ENCODE assay signal across 15 cellular contexts in the genomic region with DNA sequence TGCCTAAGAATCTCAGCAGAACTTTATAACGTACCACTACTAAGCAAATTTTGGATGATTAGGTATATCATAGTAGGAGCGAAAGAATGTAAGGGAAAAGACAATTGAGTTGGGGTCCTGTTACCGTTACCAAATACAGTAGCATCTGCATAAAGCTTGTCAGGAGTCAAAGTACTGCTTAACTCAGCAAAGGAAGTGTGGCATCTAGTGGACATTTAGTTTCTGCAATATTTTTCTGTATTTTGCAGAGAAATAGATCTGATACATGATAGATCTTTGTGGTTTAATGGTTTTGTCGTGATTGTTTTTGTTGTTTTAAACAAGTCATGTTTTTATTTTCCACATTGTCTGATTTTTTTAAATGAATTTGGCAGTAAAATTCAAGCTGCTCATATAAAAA.
A peak's percentile ranks its signal among the peaks of the same experiment; 100 is the strongest.
DNase-seq lines count a peak whose midpoint lies in the region; ATAC-seq, FAIRE-seq and TF ChIP-seq lines count a peak whose summit lies in the region.
"Had no signal": no experiment of that assay in that cellular context is flagged by ENCODE, and none has a peak within 500 bp of the region (broad histone marks: within the 10 kb centered on the region; RNA-seq: fewer than 3 reads in every experiment).

No MANE protein-coding gene starts in this region.

- no peaks in the 10 kb centered on the region for H3F3A ChIP-seq in PC-9 (ENCODE audit: insufficient read depth, low read depth)

- intact Hi-C loops in PC-9 (cut with micrococcal nuclease; ENCODE audit: unreplicated experiment): loop anchor here (1.0 to 5.0 kb wide), 2 partner anchors 229 to 335 kb away; no protein-coding TSS in a partner anchor
- intact Hi-C loops in pancreas (cut with DNase I): loop anchor here in 2 of 3 donors (10.0 kb wide), 1 partner anchor 332 kb away; no protein-coding TSS in a partner anchor

- H3K27me3 ChIP-seq in PC-9 (ENCODE audit: insufficient read depth, low read depth): no peaks in the 10 kb centered on the region
- no peaks in the 10 kb centered on the region for H3K27me3 ChIP-seq in pancreas
- H3K27me3 ChIP-seq: BLaER1, upper lobe of right lung had no signal

- H3K27ac ChIP-seq in 22Rv1 (no peak overlapping the region), PC-9 (no peak overlapping the region), pancreas (no peak overlapping the region)
- H3K27ac ChIP-seq: BLaER1, prostate gland, upper lobe of right lung had no signal

- POLR2A ChIA-PET in PC-9 (lab: Charles Lee; ENCODE audit: unreplicated experiment): no interaction called here

- no TSS peak for BruUV-seq in PC-9 (replicated peaks; lab: Mats Ljungman, UMichigan)

- FAIRE-seq in pancreas (lab: Jason Lieb, UNC): no peak
- FAIRE-seq: endothelial cell of umbilical vein had no signal

- ATAC-seq in HG02938 (IDR thresholded peaks at IDR 0.05; ENCODE audit: unreplicated experiment) (no peak), pancreas (no peak)
- ATAC-seq: upper lobe of right lung had no signal

- no peak overlapping the region for H3K4me2 ChIP-seq in PC-9
- H3K4me2 ChIP-seq: BLaER1 had no signal

- H3K79me2 ChIP-seq in PC-9 (ENCODE audit: low read depth): no peaks in the 10 kb centered on the region

- no peaks in the 10 kb centered on the region for H4K20me1 ChIP-seq in PC-9 (ENCODE audit: insufficient read depth)
- H4K20me1 ChIP-seq: BLaER1 had no signal

- no peaks in the 10 kb centered on the region for H3K9me2 ChIP-seq in PC-9 (ENCODE audit: insufficient read depth)

- H2AFZ ChIP-seq in PC-9: no peak overlapping the region

- no peak overlapping the region for H3K4me3 ChIP-seq in PC-9
- no peak overlapping the region for H3K4me3 ChIP-seq in fibroblast of mammary gland (ENCODE audit: control insufficient read depth, low read depth, low read length)
- no peak overlapping the region for H3K4me3 ChIP-seq in pancreas
- H3K4me3 ChIP-seq: BLaER1, prostate gland, upper lobe of right lung had no signal

- WGBS in pancreas, 2 donors: 41 to 44% methylated on average over 4 of the region's 4 CpGs

- H3K4me1 ChIP-seq in PC-9 (replicated peaks; ENCODE audit: insufficient read depth): no peaks in the 10 kb centered on the region
- no peaks in the 10 kb centered on the region for H3K4me1 ChIP-seq in pancreas
- H3K4me1 ChIP-seq: BLaER1, prostate gland, upper lobe of right lung had no signal

- no peaks in the 10 kb centered on the region for H3K36me3 ChIP-seq in PC-9 (ENCODE audit: low read depth)
- no peaks in the 10 kb centered on the region for H3K36me3 ChIP-seq in pancreas
- H3K36me3 ChIP-seq: BLaER1, prostate gland, upper lobe of right lung had no signal

- peak; percentile 13 for DNase-seq in H4 (ENCODE audit: low spot score)
- DNase-seq in PC-9: no peak
- DNase-seq in fibroblast of mammary gland (ENCODE audit: low read depth): no peak
- DNase-seq in EL: no peak
- DNase-seq in amniotic stem cell (lab: John Stamatoyannopoulos, UW): no peak
- DNase-seq in pancreas: no peak
- DNase-seq: activated CD4-positive, alpha-beta T cell treated with anti-CD3 and anti-CD28 coated beads for 1 hour; activated naive CD4-positive, alpha-beta T cell treated with anti-CD3 and anti-CD28 coated beads, Interleukin-2, amount 10 ng/mL, durations not matched to agents 7 days and 5 days; kidney glomerular epithelial cell; upper lobe of right lung had no signal

- H3K9me3 ChIP-seq in PC-9 (ENCODE audit: insufficient read depth, low read depth): no peaks in the 10 kb centered on the region
- no peaks in the 10 kb centered on the region for H3K9me3 ChIP-seq in pancreas
- H3K9me3 ChIP-seq: BLaER1, prostate gland, upper lobe of right lung had no signal

- TF ChIP-seq CTCF in 22Rv1 (IDR thresholded peaks at IDR 0.05): peak; percentile 68
- 0 out of 2 replicates have a peak, but pooled peaks have one; percentile 15 for TF ChIP-seq CTCF in PC-9 (conservative IDR thresholded peaks at IDR 0.05)
- TF ChIP-seq CTCF in fibroblast of mammary gland (conservative IDR thresholded peaks at IDR 0.05; ENCODE audit: control insufficient read depth, insufficient read depth, low read depth, low read length): peak; percentile 14
- TF ChIP-seq CTCF in pancreas (IDR thresholded peaks at IDR 0.05): no peak

- CTCF ChIA-PET in PC-9 (lab: Charles Lee): no interaction called here

Comparison
In these comparisons a context has a peak if more than half of its experiments do, and no peak if none do; other contexts are left out.
1. CTCF ChIP-seq: peak in 22Rv1 (single experiment), PC-9 (single experiment) and fibroblast of mammary gland (single experiment); none in pancreas (0 of 4).